14 cellular contexts compared by ENCODE assay signal in genomic region chr2:23803275-23803964, GRCh38.
A peak's percentile ranks its signal among the peaks of the same experiment; 100 is the strongest.
DNase-seq lines count a peak whose midpoint lies in the region; ATAC-seq, FAIRE-seq and TF ChIP-seq lines count a peak whose summit lies in the region.
"Had no signal": no experiment of that assay in that cellular context is flagged by ENCODE, and none has a peak within 500 bp of the region (broad histone marks: within the 10 kb centered on the region; RNA-seq: fewer than 3 reads in every experiment).

No MANE protein-coding gene starts in this region.

- H3K27me3 Mint-ChIP-seq in MCF 10A (ENCODE audit: insufficient read depth, unreplicated experiment) (no peaks in the 10 kb centered on the region), astrocyte (ENCODE audit: low read depth, unreplicated experiment) (no peaks in the 10 kb centered on the region)
- H3K27me3 Mint-ChIP-seq: activated CD4-positive, alpha-beta T cell treated with anti-CD3 and anti-CD28 coated beads, Interleukin-2, amount 10 ng/mL, durations not matched to agents 24 days and 14 days; central memory CD8-positive, alpha-beta T cell had no signal

- H3K36me3 Mint-ChIP-seq in MCF 10A (ENCODE audit: insufficient read depth, unreplicated experiment): peaks cover 13% of the 10 kb centered on the region
- H3K36me3 Mint-ChIP-seq in astrocyte (ENCODE audit: low read depth, unreplicated experiment): peaks cover 2% of the 10 kb centered on the region

- H3K9ac ChIP-seq in astrocyte (ENCODE audit: low read length) (no peak overlapping the region), skeletal muscle satellite cell (ENCODE audit: low read depth, low read length) (no peak overlapping the region)

- H3K27ac ChIP-seq in breast epithelium (peak overlapping the region in 1 of 2 donors; percentile 4), astrocyte (ENCODE audit: low read depth, low read length) (no peak overlapping the region), foreskin keratinocyte (peak overlapping the region; percentile 13), WERI-Rb-1 (no peak overlapping the region)

- H2AFZ ChIP-seq in astrocyte (ENCODE audit: low read depth, low read length): no peak overlapping the region

- H3K4me1 ChIP-seq in breast epithelium (no peaks in the 10 kb centered on the region), astrocyte (ENCODE audit: insufficient read depth, low read length) (peaks cover 9% of the 10 kb centered on the region), foreskin keratinocyte (peaks cover 29% of the 10 kb centered on the region), skeletal muscle satellite cell (ENCODE audit: control insufficient read depth, insufficient read depth, low read length) (peaks cover 33% of the 10 kb centered on the region)

- no peaks in the 10 kb centered on the region for H3K79me2 ChIP-seq in astrocyte (ENCODE audit: insufficient read depth, low read length)

- H3K4me2 ChIP-seq in astrocyte (ENCODE audit: low read length) (peak overlapping the region; percentile 11), skeletal muscle satellite cell (ENCODE audit: low read length) (peak overlapping the region; percentile 18)

- H3K4me3 ChIP-seq in breast epithelium: no peak overlapping the region
- no peak overlapping the region for H3K4me3 ChIP-seq in astrocyte (ENCODE audit: insufficient read depth, low read depth, low read length)
- H3K4me3 ChIP-seq in skeletal muscle satellite cell (ENCODE audit: low read length): no peak overlapping the region
- H3K4me3 ChIP-seq in WERI-Rb-1 (ENCODE audit: low read depth, low read length): no peak overlapping the region
- H3K4me3 ChIP-seq: GM12878, K562 had no signal

- H4K20me1 ChIP-seq in astrocyte (ENCODE audit: insufficient read depth, low read length): no peaks in the 10 kb centered on the region

- H3K4me3 Mint-ChIP-seq in MCF 10A (ENCODE audit: unreplicated experiment) (peak overlapping the region; percentile 58), astrocyte (ENCODE audit: unreplicated experiment) (no peak overlapping the region)
- H3K4me3 Mint-ChIP-seq: activated CD4-positive, alpha-beta T cell treated with anti-CD3 and anti-CD28 coated beads, Interleukin-2, amount 10 ng/mL, durations not matched to agents 24 days and 14 days; central memory CD8-positive, alpha-beta T cell; H9 had no signal

- TF ChIP-seq CTCF in MCF 10A (IDR thresholded peaks at IDR 0.05; ENCODE audit: unreplicated experiment) (no peak), breast epithelium (IDR thresholded peaks at IDR 0.05) (no peak), astrocyte (IDR thresholded peaks at IDR 0.05; ENCODE audit: insufficient read depth, low read depth, low read length) (no peak), foreskin keratinocyte (conservative IDR thresholded peaks at IDR 0.05) (no peak), WERI-Rb-1 (IDR thresholded peaks at IDR 0.05; ENCODE audit: low read depth, low read length) (no peak)

- TF ChIP-seq POLR2A in breast epithelium (IDR thresholded peaks at IDR 0.05): no peak

- ATAC-seq in foreskin keratinocyte (peak; percentile 78), HG03342 (IDR thresholded peaks at IDR 0.05; ENCODE audit: unreplicated experiment) (no peak), HG02588 (IDR thresholded peaks at IDR 0.05; ENCODE audit: unreplicated experiment) (no peak)

- DNase-seq in MCF 10A (ENCODE audit: unreplicated experiment): peak; percentile 83
- no peak for DNase-seq in breast epithelium (ENCODE audit: low spot score in 2 of 2)
- DNase-seq in astrocyte (ENCODE audit: low read depth): peak; percentile 70
- peak in 1 of 2 donors; percentile 72 for DNase-seq in foreskin keratinocyte
- no peak for DNase-seq in WERI-Rb-1
- DNase-seq: activated CD4-positive, alpha-beta T cell treated with anti-CD3 and anti-CD28 coated beads, Interleukin-2, amount 10 ng/mL, durations not matched to agents 24 days and 14 days; stimulated activated CD8-positive, alpha-beta memory T cell treated with anti-CD3 and anti-CD28 coated beads, Interleukin-4, amount 100 ng/mL, for 48 hours had no signal

- H3K27ac Mint-ChIP-seq in MCF 10A (ENCODE audit: low read depth, unreplicated experiment) (peak overlapping the region; percentile 83), astrocyte (ENCODE audit: unreplicated experiment) (no peak overlapping the region)
- H3K27ac Mint-ChIP-seq: activated CD4-positive, alpha-beta T cell treated with anti-CD3 and anti-CD28 coated beads, Interleukin-2, amount 10 ng/mL, durations not matched to agents 24 days and 14 days had no signal

- H3K36me3 ChIP-seq in breast epithelium: no peaks in the 10 kb centered on the region
- H3K36me3 ChIP-seq in astrocyte (ENCODE audit: insufficient read depth, low read length): no peaks in the 10 kb centered on the region
- no peaks in the 10 kb centered on the region for H3K36me3 ChIP-seq in skeletal muscle satellite cell (ENCODE audit: insufficient read depth, low read length)
- H3K36me3 ChIP-seq in WERI-Rb-1: no peaks in the 10 kb centered on the region

- peak; percentile 58 for FAIRE-seq in astrocyte (lab: Jason Lieb, UNC)

- no TSS peak for BruUV-seq in MCF 10A (replicated peaks; lab: Mats Ljungman, UMichigan)

- H3K9me3 Mint-ChIP-seq in MCF 10A (ENCODE audit: unreplicated experiment) (no peaks in the 10 kb centered on the region), astrocyte (ENCODE audit: unreplicated experiment) (no peaks in the 10 kb centered on the region)
- H3K9me3 Mint-ChIP-seq: activated CD4-positive, alpha-beta T cell treated with anti-CD3 and anti-CD28 coated beads, Interleukin-2, amount 10 ng/mL, durations not matched to agents 24 days and 14 days; central memory CD8-positive, alpha-beta T cell; H9 had no signal

- POLR2A ChIA-PET in MCF 10A (lab: Yijun Ruan, JAX): interaction anchor here (0.6 to 3.5 kb wide), 10 partner anchors 17 to 426 kb away, joined by 3 to 47 read pairs (median 4); partner anchors contain the start of genes ATAD2B and SF3B6

- CTCF ChIA-PET in MCF 10A (lab: Yijun Ruan, JAX): interaction anchor here (0.5 to 3.5 kb wide), 12 partner anchors 21 to 435 kb away, joined by 3 to 22 read pairs (median 3); partner anchors contain the start of gene ATAD2B

- no peaks in the 10 kb centered on the region for H3K9me3 ChIP-seq in breast epithelium
- no peaks in the 10 kb centered on the region for H3K9me3 ChIP-seq in astrocyte (ENCODE audit: insufficient read depth, low read depth, low read length)
- H3K9me3 ChIP-seq in skeletal muscle satellite cell (replicated peaks; ENCODE audit: low read length): no peaks in the 10 kb centered on the region
- no peaks in the 10 kb centered on the region for H3K9me3 ChIP-seq in WERI-Rb-1 (ENCODE audit: severe bottlenecking)

- H3K4me1 Mint-ChIP-seq in MCF 10A (ENCODE audit: insufficient read depth, unreplicated experiment) (peaks cover 24% of the 10 kb centered on the region), astrocyte (ENCODE audit: low read depth, unreplicated experiment) (peaks cover 3% of the 10 kb centered on the region)
- H3K4me1 Mint-ChIP-seq: H9 had no signal

- intact Hi-C loops in MCF 10A (cut with micrococcal nuclease) (no loop called here), breast epithelium (cut with DNase I; ENCODE audit: low total_unique reads) (no loop called here)

- H3K27me3 ChIP-seq in breast epithelium (no peaks in the 10 kb centered on the region), astrocyte (ENCODE audit: insufficient read depth, low read length) (no peaks in the 10 kb centered on the region), foreskin keratinocyte (no peaks in the 10 kb centered on the region), skeletal muscle satellite cell (ENCODE audit: control insufficient read depth, insufficient read depth, low read length) (no peaks in the 10 kb centered on the region), WERI-Rb-1 (ENCODE audit: insufficient read depth, low read depth, severe bottlenecking) (no peaks in the 10 kb centered on the region)

Comparison
In these comparisons a context has a peak if more than half of its experiments do, and no peak if none do; other contexts are left out.
1. DNase-seq: peak in MCF 10A (single experiment) and astrocyte (single experiment); none in breast epithelium (0 of 2) and WERI-Rb-1 (single experiment).